ENCODE assay signal across 8 cellular contexts in the genomic region with DNA sequence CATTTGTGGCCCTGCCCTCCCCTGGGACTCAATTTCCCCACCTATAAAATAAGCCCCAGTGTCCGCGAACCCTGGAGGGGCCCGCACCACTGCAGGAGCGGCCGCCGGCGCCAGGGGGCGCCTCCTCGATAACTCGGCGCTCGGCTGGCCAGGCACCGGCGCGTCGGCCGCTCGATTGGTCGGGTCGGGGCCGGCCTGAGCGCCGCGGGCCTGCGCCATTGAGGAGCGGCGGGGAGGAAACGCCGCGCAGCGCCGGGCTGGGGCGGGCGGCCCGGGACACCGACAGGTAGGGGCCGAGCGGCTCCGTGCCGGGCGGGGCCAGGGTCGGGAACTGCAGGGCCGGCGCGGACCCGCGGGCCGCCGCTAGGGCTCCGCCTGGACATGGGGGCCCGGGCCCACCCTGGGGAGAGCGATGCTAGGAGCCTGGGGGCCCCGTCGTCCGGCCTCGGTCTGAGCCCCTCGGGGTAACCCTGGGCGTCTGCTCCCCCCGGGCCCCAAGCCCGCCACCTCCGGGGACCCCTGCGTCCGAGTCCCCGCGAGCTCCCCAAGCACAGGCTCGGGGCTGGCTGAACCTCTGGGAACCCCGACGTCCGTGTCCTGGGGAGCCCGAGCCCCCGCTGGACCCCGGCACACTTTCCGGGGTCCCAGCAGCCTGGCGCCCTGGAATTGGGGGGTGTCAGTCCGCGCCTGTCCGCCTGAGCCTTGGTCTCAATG. TPM values are rescaled to one million over a fixed set of nuclear protein-coding genes. Genes with fewer than 3 reads are reported as not detected.
DNase-seq lines count a peak whose midpoint lies in the region; ATAC-seq and TF ChIP-seq lines count a peak whose summit lies in the region.

A gene with protein sequence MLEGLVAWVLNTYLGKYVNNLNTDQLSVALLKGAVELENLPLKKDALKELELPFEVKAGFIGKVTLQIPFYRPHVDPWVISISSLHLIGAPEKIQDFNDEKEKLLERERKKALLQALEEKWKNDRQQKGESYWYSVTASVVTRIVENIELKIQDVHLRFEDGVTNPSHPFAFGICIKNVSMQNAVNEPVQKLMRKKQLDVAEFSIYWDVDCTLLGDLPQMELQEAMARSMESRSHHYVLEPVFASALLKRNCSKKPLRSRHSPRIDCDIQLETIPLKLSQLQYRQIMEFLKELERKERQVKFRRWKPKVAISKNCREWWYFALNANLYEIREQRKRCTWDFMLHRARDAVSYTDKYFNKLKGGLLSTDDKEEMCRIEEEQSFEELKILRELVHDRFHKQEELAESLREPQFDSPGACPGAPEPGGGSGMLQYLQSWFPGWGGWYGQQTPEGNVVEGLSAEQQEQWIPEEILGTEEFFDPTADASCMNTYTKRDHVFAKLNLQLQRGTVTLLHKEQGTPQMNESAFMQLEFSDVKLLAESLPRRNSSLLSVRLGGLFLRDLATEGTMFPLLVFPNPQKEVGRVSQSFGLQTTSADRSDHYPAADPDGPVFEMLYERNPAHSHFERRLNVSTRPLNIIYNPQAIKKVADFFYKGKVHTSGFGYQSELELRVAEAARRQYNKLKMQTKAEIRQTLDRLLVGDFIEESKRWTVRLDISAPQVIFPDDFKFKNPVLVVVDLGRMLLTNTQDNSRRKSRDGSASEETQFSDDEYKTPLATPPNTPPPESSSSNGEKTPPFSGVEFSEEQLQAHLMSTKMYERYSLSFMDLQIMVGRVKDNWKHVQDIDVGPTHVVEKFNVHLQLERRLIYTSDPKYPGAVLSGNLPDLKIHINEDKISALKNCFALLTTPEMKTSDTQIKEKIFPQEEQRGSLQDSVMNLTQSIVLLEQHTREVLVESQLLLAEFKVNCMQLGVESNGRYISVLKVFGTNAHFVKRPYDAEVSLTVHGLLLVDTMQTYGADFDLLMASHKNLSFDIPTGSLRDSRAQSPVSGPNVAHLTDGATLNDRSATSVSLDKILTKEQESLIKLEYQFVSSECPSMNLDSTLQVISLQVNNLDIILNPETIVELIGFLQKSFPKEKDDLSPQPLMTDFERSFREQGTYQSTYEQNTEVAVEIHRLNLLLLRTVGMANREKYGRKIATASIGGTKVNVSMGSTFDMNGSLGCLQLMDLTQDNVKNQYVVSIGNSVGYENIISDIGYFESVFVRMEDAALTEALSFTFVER (N-terminal part only) (plus strand): TSS at position 196 of the 714 bp plus-strand sequence. CDS start 4,237 bp downstream, outside the sequence.

- peak; percentile 90 to 99 (median 95) for TF ChIP-seq CTCF in Peyer's patch (IDR thresholded peaks at IDR 0.05)

- H3K9me3 ChIP-seq in CD8-positive, alpha-beta memory T cell (ENCODE audit: low read length) = no peaks in the 10 kb centered on the region
- H3K9me3 ChIP-seq in Peyer's patch = no peaks in the 10 kb centered on the region

- peak; percentile 77 to 88 (median 80) for DNase-seq in CD8-positive, alpha-beta memory T cell
- DNase-seq in HPDE6-E6E7 (ENCODE audit: extremely low spot score) = peak; percentile 79
- peak; percentile 81 to 92 (median 90) for DNase-seq in Peyer's patch
- peak; percentile 88 to 92 for DNase-seq in activated T-cell treated with anti-CD3 and anti-CD28 coated beads, Interleukin-2, amount 50 U/mL, for 72 hours
- DNase-seq in fibroblast of gingiva (ENCODE audit: low read depth) = peak; percentile 73
- peak; percentile 82 for DNase-seq in naive B cell

- H3K27me3 ChIP-seq in CD8-positive, alpha-beta memory T cell (ENCODE audit: insufficient read depth, low read length, poor library complexity, severe bottlenecking) = no peaks in the 10 kb centered on the region
- no peaks in the 10 kb centered on the region for H3K27me3 ChIP-seq in Peyer's patch

- H3K4me3 ChIP-seq in CD8-positive, alpha-beta memory T cell (ENCODE audit: low read length) = peak within 1 kb of the TSS; percentile 91
- peak within 1 kb of the TSS; percentile 92 to 100 (median 96) for H3K4me3 ChIP-seq in Peyer's patch

- ATAC-seq in GM19372 (IDR thresholded peaks at IDR 0.05; ENCODE audit: low read depth, unreplicated experiment) (peak; percentile 78), naive B cell (ENCODE audit: low read depth in 2 of 2) (peak; percentile 93)
- ATAC-seq in activated T-cell treated with anti-CD3 and anti-CD28 coated beads, Interleukin-2, amount 50 U/mL, for 72 hours (replicated peaks in 1 of 2) = peak; percentile 96 to 98
- peak; percentile 96 for ATAC-seq in stimulated activated memory B cell treated with anti-CD40 and anti-IgM and Interleukin-4, amounts not matched to agents 10 μg/mL and 1 μg/mL and 100 μg/mL, for 72 hours

- no peaks in the 10 kb centered on the region for H3K9me3 Mint-ChIP-seq in CD8-positive, alpha-beta memory T cell
- H3K9me3 Mint-ChIP-seq in activated T-cell treated with anti-CD3 and anti-CD28 coated beads, Interleukin-2, amount 50 U/mL, for 72 hours = no peaks in the 10 kb centered on the region
- no peaks in the 10 kb centered on the region for H3K9me3 Mint-ChIP-seq in naive B cell
- no peaks in the 10 kb centered on the region for H3K9me3 Mint-ChIP-seq in stimulated activated memory B cell treated with anti-CD40 and anti-IgM and Interleukin-4, amounts not matched to agents 10 μg/mL and 1 μg/mL and 100 μg/mL, for 72 hours

- peaks cover 0 to 15% (median 2%) of the 10 kb centered on the region in 3 donors for H3K36me3 Mint-ChIP-seq in CD8-positive, alpha-beta memory T cell
- H3K36me3 Mint-ChIP-seq in activated T-cell treated with anti-CD3 and anti-CD28 coated beads, Interleukin-2, amount 50 U/mL, for 72 hours (ENCODE audit: insufficient read depth in 2 of 2) = peaks cover 2% of the 10 kb centered on the region in 2 donors
- H3K36me3 Mint-ChIP-seq in naive B cell = no peaks in the 10 kb centered on the region
- peaks cover 3% of the 10 kb centered on the region for H3K36me3 Mint-ChIP-seq in stimulated activated memory B cell treated with anti-CD40 and anti-IgM and Interleukin-4, amounts not matched to agents 10 μg/mL and 1 μg/mL and 100 μg/mL, for 72 hours

- peaks cover 21% of the 10 kb centered on the region for H3K4me1 ChIP-seq in CD8-positive, alpha-beta memory T cell (ENCODE audit: insufficient read depth, low read length)
- H3K4me1 ChIP-seq in Peyer's patch = peaks cover 0 to 11% (median 4%) of the 10 kb centered on the region in 4 donors

- CTCF ChIA-PET in CD8-positive, alpha-beta memory T cell (lab: Charles Lee) = interaction anchor here (0.9 to 2.0 kb wide), 5 partner anchors 28 to 249 kb away, joined by 3 to 11 read pairs (median 5); partner anchors contain the start of gene MFN2

- H3K4me1 Mint-ChIP-seq in CD8-positive, alpha-beta memory T cell = peaks cover 24 to 34% (median 27%) of the 10 kb centered on the region in 3 donors
- H3K4me1 Mint-ChIP-seq in activated T-cell treated with anti-CD3 and anti-CD28 coated beads, Interleukin-2, amount 50 U/mL, for 72 hours (ENCODE audit: low read depth) = peaks cover 18% of the 10 kb centered on the region
- H3K4me1 Mint-ChIP-seq in naive B cell = peaks cover 5 to 22% (median 12%) of the 10 kb centered on the region in 3 donors
- peaks cover 23% of the 10 kb centered on the region for H3K4me1 Mint-ChIP-seq in stimulated activated memory B cell treated with anti-CD40 and anti-IgM and Interleukin-4, amounts not matched to agents 10 μg/mL and 1 μg/mL and 100 μg/mL, for 72 hours

- peak within 1 kb of the TSS; percentile 89 to 95 (median 90) for H3K4me3 Mint-ChIP-seq in CD8-positive, alpha-beta memory T cell
- H3K4me3 Mint-ChIP-seq in activated T-cell treated with anti-CD3 and anti-CD28 coated beads, Interleukin-2, amount 50 U/mL, for 72 hours = peak within 1 kb of the TSS; percentile 84 to 90
- H3K4me3 Mint-ChIP-seq in naive B cell = peak within 1 kb of the TSS; percentile 81 to 94 (median 90)
- peak within 1 kb of the TSS; percentile 94 for H3K4me3 Mint-ChIP-seq in stimulated activated memory B cell treated with anti-CD40 and anti-IgM and Interleukin-4, amounts not matched to agents 10 μg/mL and 1 μg/mL and 100 μg/mL, for 72 hours

- no peaks in the 10 kb centered on the region for H3K27me3 Mint-ChIP-seq in CD8-positive, alpha-beta memory T cell
- no peaks in the 10 kb centered on the region for H3K27me3 Mint-ChIP-seq in activated T-cell treated with anti-CD3 and anti-CD28 coated beads, Interleukin-2, amount 50 U/mL, for 72 hours (ENCODE audit: low read depth)
- no peaks in the 10 kb centered on the region for H3K27me3 Mint-ChIP-seq in naive B cell
- H3K27me3 Mint-ChIP-seq in stimulated activated memory B cell treated with anti-CD40 and anti-IgM and Interleukin-4, amounts not matched to agents 10 μg/mL and 1 μg/mL and 100 μg/mL, for 72 hours = no peaks in the 10 kb centered on the region

- peak within 1 kb of the TSS; percentile 86 for H3K27ac ChIP-seq in CD8-positive, alpha-beta memory T cell (ENCODE audit: low read depth, low read length)
- peak within 1 kb of the TSS; percentile 87 to 93 (median 92) for H3K27ac ChIP-seq in Peyer's patch

- H3K27ac Mint-ChIP-seq in CD8-positive, alpha-beta memory T cell = peak within 1 kb of the TSS; percentile 47 to 92 (median 87)
- H3K27ac Mint-ChIP-seq in activated T-cell treated with anti-CD3 and anti-CD28 coated beads, Interleukin-2, amount 50 U/mL, for 72 hours = peak within 1 kb of the TSS; percentile 87
- peak within 1 kb of the TSS in 4 of 6 donors; percentile 77 to 89 (median 86) for H3K27ac Mint-ChIP-seq in naive B cell
- H3K27ac Mint-ChIP-seq in stimulated activated memory B cell treated with anti-CD40 and anti-IgM and Interleukin-4, amounts not matched to agents 10 μg/mL and 1 μg/mL and 100 μg/mL, for 72 hours = peak within 1 kb of the TSS; percentile 81

- H3K36me3 ChIP-seq in CD8-positive, alpha-beta memory T cell (ENCODE audit: insufficient read depth, low read length) = no peaks in the 10 kb centered on the region
- H3K36me3 ChIP-seq in Peyer's patch = peaks cover 0 to 6% (median 0%) of the 10 kb centered on the region in 3 donors

- peak in 1 of 2 donors; percentile 71 for TF ChIP-seq POLR2A in Peyer's patch (IDR thresholded peaks at IDR 0.05)

- POLR2A ChIA-PET in CD8-positive, alpha-beta memory T cell (lab: Charles Lee) = interaction anchor here (1.2 kb wide), 1 partner anchor 80 kb away, joined by 8 read pairs; no protein-coding TSS in a partner anchor

RNA-seq across cellular contexts. Expression of the gene that starts here (rescaled TPM):
- 10 to 100 TPM; 24.1 to 28.5 TPM for total RNA-seq in CD8-positive, alpha-beta memory T cell
- 9.7 TPM for polyA plus RNA-seq in CD8-positive, alpha-beta memory T cell
- total RNA-seq in Peyer's patch = 100 to 1,000 TPM in 3 of 4 donors, 10 to 100 TPM in 1; 88.3 to 123 (median 113) TPM
- 10 to 100 TPM; 36.0 to 40.5 TPM for total RNA-seq in activated T-cell treated with anti-CD3 and anti-CD28 coated beads, Interleukin-2, amount 50 U/mL, for 72 hours
- 10 to 100 TPM in 4 of 6 donors, 1 to 10 TPM in 2; 7.6 to 14.6 (median 11.8) TPM for polyA plus RNA-seq in naive B cell (ENCODE audit: low read depth in 6 of 6)

Comparison
In these comparisons a context has a peak if more than half of its experiments do, and no peak if none do; other contexts are left out.
1. Peak in every context shown above with its lines: DNase-seq, ATAC-seq, H3K4me3 ChIP-seq and H3K27ac ChIP-seq.